In the genomic region with DNA sequence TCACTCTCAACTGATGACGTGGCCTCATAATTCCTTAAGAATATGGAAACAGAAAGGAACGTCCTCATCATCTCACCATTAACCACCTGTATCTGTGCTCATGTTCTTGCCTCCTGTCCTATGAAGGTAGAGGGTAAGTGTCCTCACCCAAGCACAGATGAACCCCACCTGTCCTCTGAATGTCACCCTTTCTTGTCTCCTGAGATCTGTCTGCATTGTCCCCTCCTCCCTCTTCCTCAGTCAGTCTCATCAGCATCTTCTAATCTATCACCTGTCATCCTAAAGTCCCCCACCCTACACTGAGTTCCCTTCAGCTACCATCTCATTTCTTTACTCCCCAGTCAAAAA, we compare ENCODE assay signal across 25 cellular contexts. TPM values are rescaled to one million over a fixed set of nuclear protein-coding genes. Genes with fewer than 3 reads are reported as not detected.
DNase-seq lines count a peak whose midpoint lies in the region; ATAC-seq, FAIRE-seq and TF ChIP-seq lines count a peak whose summit lies in the region.
"Had no signal": no experiment of that assay in that cellular context is flagged by ENCODE, and none has a peak within 500 bp of the region (broad histone marks: within the 10 kb centered on the region; RNA-seq: fewer than 3 reads in every experiment).

No MANE protein-coding gene starts in this region.

- ATAC-seq in GM23338: no peak
- ATAC-seq: activated CD4-positive, CD25-positive, alpha-beta regulatory T cell treated with anti-CD3 and anti-CD28 coated beads, Interleukin-2, amount 50 U/mL, for 24 hours; psoas muscle had no signal

- no peaks in the 10 kb centered on the region for H3F3A ChIP-seq in GM23338 (replicated peaks; ENCODE audit: low read depth)

- H3K36me3 ChIP-seq in GM23338 (ENCODE audit: insufficient read depth) (no peaks in the 10 kb centered on the region), colonic mucosa (no peaks in the 10 kb centered on the region), small intestine (ENCODE audit: control insufficient read depth in 2 of 2, insufficient read depth in 2 of 2, low read length in 2 of 2) (no peaks in the 10 kb centered on the region), MG63 (no peaks in the 10 kb centered on the region)
- H3K36me3 ChIP-seq: lower lobe of right lung, tibial nerve had no signal

- no peaks in the 10 kb centered on the region for H3K79me2 ChIP-seq in GM23338 (replicated peaks; ENCODE audit: insufficient read depth)

- H3K9me2 ChIP-seq in GM23338 (ENCODE audit: insufficient read depth): no peaks in the 10 kb centered on the region

- H3K9me3 Mint-ChIP-seq in activated CD4-positive, alpha-beta T cell treated with anti-CD3 and anti-CD28 coated beads, Interleukin-2, amount 10 ng/mL, durations not matched to agents 24 days and 14 days: peaks cover 11% of the 10 kb centered on the region
- peaks cover 6% of the 10 kb centered on the region; the same call in 2 of the 3 replicates for H3K9me3 Mint-ChIP-seq in GM23338

- intact Hi-C loops in activated CD4-positive, alpha-beta T cell treated with anti-CD3 and anti-CD28 coated beads, Interleukin-2, amount 10 ng/mL, durations not matched to agents 24 days and 14 days (cut with micrococcal nuclease): no loop called here
- intact Hi-C loops in colonic mucosa (cut with DNase I) (no loop called here), posterior cingulate gyrus (cut with DNase I) (no loop called here)

- DNase-seq in activated CD4-positive, alpha-beta T cell treated with anti-CD3 and anti-CD28 coated beads, Interleukin-2, amount 10 ng/mL, durations not matched to agents 24 days and 14 days: no peak
- DNase-seq in activated CD4-positive, alpha-beta T cell treated with anti-CD3 and anti-CD28 coated beads, Interleukin-2, amount 50 U/mL, for 4 hours: no peak
- DNase-seq in GM23338 (ENCODE audit: low spot score): no peak
- DNase-seq in colonic mucosa: no peak
- DNase-seq in small intestine: no peak
- no peak for DNase-seq in COR-L47 (lab: John Stamatoyannopoulos, UW)
- no peak for DNase-seq in MG63
- DNase-seq in posterior cingulate gyrus: no peak
- DNase-seq: activated T-cell treated with anti-CD3 and anti-CD28 coated beads for 4 hours; amygdala; central memory CD4-positive, alpha-beta T cell; DND-41; effector memory CD4-positive, alpha-beta T cell; head of caudate nucleus; lower lobe of right lung; naive B cell; NCI-H1092 treated with DMSO at 0.1 percent for 48 hours; NCI-H524; psoas muscle; SHP77 treated with DMSO at 0.1 percent for 48 hours; T-helper 9 cell had no signal

- WGBS in small intestine, 3 donors: 4 to 35% (median 10%) methylated on average over 2 of the region's 2 CpGs

- H3K9ac ChIP-seq in colonic mucosa (ENCODE audit: low read depth in 2 of 2, low read length in 2 of 2): no peak overlapping the region

- H3K27ac ChIP-seq in GM23338 (ENCODE audit: low read depth): no peak overlapping the region
- H3K27ac ChIP-seq in colonic mucosa: peak overlapping the region; percentile 78
- peak overlapping the region; percentile 77 to 84 for H3K27ac ChIP-seq in small intestine (ENCODE audit: low read depth in 1 of 2, low read length in 1 of 2)
- H3K27ac ChIP-seq: C4-2B, psoas muscle, tibial nerve had no signal

- no peaks in the 10 kb centered on the region for H4K20me1 ChIP-seq in GM23338 (replicated peaks; ENCODE audit: insufficient read depth)

- H3K27me3 Mint-ChIP-seq in activated CD4-positive, alpha-beta T cell treated with anti-CD3 and anti-CD28 coated beads, Interleukin-2, amount 10 ng/mL, durations not matched to agents 24 days and 14 days: no peaks in the 10 kb centered on the region
- H3K27me3 Mint-ChIP-seq in GM23338 (ENCODE audit: insufficient read depth, low read depth, poor library complexity): peaks cover 1% of the 10 kb centered on the region

- peak overlapping the region; percentile 47 for H3K27ac Mint-ChIP-seq in activated CD4-positive, alpha-beta T cell treated with anti-CD3 and anti-CD28 coated beads, Interleukin-2, amount 10 ng/mL, durations not matched to agents 24 days and 14 days
- H3K27ac Mint-ChIP-seq in GM23338: no peak overlapping the region

- no peak for TF ChIP-seq CTCF in GM23338 (conservative IDR thresholded peaks at IDR 0.05; ENCODE audit: low read depth in 2 of 2)
- no peak for TF ChIP-seq CTCF in colonic mucosa (IDR thresholded peaks at IDR 0.05)

- H3K9me3 ChIP-seq in colonic mucosa (no peaks in the 10 kb centered on the region), small intestine (ENCODE audit: control insufficient read depth, low read depth) (no peaks in the 10 kb centered on the region), MG63 (no peaks in the 10 kb centered on the region)
- H3K9me3 ChIP-seq: lower lobe of right lung, psoas muscle, tibial nerve had no signal

- FAIRE-seq in small intestine (lab: Jason Lieb, UNC): no peak
- FAIRE-seq: A204.1 had no signal

- no peaks in the 10 kb centered on the region for H3K27me3 ChIP-seq in GM23338 (ENCODE audit: insufficient read depth)
- no peaks in the 10 kb centered on the region for H3K27me3 ChIP-seq in colonic mucosa
- no peaks in the 10 kb centered on the region for H3K27me3 ChIP-seq in small intestine (ENCODE audit: control insufficient read depth in 2 of 2, insufficient read depth in 2 of 2, low read length in 2 of 2)
- H3K27me3 ChIP-seq in MG63: no peaks in the 10 kb centered on the region; the same call in 1 of the 2 replicates
- H3K27me3 ChIP-seq: tibial nerve had no signal

- peaks cover 32% of the 10 kb centered on the region for H3K4me1 Mint-ChIP-seq in activated CD4-positive, alpha-beta T cell treated with anti-CD3 and anti-CD28 coated beads, Interleukin-2, amount 10 ng/mL, durations not matched to agents 24 days and 14 days
- peaks cover 11% of the 10 kb centered on the region for H3K4me1 Mint-ChIP-seq in GM23338

- no peak overlapping the region for H3K4me2 ChIP-seq in GM23338

- H3K36me3 Mint-ChIP-seq in activated CD4-positive, alpha-beta T cell treated with anti-CD3 and anti-CD28 coated beads, Interleukin-2, amount 10 ng/mL, durations not matched to agents 24 days and 14 days (ENCODE audit: low read depth): peaks cover 12% of the 10 kb centered on the region
- H3K36me3 Mint-ChIP-seq in GM23338 (ENCODE audit: low read depth): peaks cover 6% of the 10 kb centered on the region; the same call in 2 of the 3 replicates

- H3K4me1 ChIP-seq in GM23338 (ENCODE audit: insufficient read depth): 0 out of 2 replicates have a peak, but pooled peaks cover 5% of the 10 kb centered on the region
- H3K4me1 ChIP-seq in colonic mucosa: peaks cover 4% of the 10 kb centered on the region
- H3K4me1 ChIP-seq in small intestine (ENCODE audit: control insufficient read depth in 2 of 2, insufficient read depth in 1 of 2, low read depth in 1 of 2, low read length in 1 of 2): peaks cover 0 to 4% of the 10 kb centered on the region in 2 donors
- H3K4me1 ChIP-seq: psoas muscle had no signal

- no peak overlapping the region for H3K4me3 Mint-ChIP-seq in activated CD4-positive, alpha-beta T cell treated with anti-CD3 and anti-CD28 coated beads, Interleukin-2, amount 10 ng/mL, durations not matched to agents 24 days and 14 days
- no peak overlapping the region for H3K4me3 Mint-ChIP-seq in GM23338
- H3K4me3 Mint-ChIP-seq: naive B cell had no signal

- 0 out of 2 replicates have a peak overlapping the region, but pooled peaks have one; percentile 38 for H2AFZ ChIP-seq in GM23338

- H3K4me3 ChIP-seq in GM23338 (no peak overlapping the region), colonic mucosa (no peak overlapping the region), small intestine (ENCODE audit: low read depth in 1 of 2, low read length in 2 of 2) (no peak overlapping the region), MG63 (no peak overlapping the region)
- H3K4me3 ChIP-seq: lower lobe of right lung, psoas muscle, tibial nerve had no signal

TF ChIP-seq in GM23338, 12 proteins besides CTCF, POLR2A, EP300 and RAD21 (continues in another document):
- TF ChIP-seq EZH2phosphoT487 (IDR thresholded peaks at IDR 0.05; ENCODE audit: unreplicated experiment) (no peak), ZNF114 (CRISPR knock-in tag; IDR thresholded peaks at IDR 0.05) (no peak), STAT1 (IDR thresholded peaks at IDR 0.05; ENCODE audit: unreplicated experiment) (no peak)
- TF ChIP-seq, protein P1, sequence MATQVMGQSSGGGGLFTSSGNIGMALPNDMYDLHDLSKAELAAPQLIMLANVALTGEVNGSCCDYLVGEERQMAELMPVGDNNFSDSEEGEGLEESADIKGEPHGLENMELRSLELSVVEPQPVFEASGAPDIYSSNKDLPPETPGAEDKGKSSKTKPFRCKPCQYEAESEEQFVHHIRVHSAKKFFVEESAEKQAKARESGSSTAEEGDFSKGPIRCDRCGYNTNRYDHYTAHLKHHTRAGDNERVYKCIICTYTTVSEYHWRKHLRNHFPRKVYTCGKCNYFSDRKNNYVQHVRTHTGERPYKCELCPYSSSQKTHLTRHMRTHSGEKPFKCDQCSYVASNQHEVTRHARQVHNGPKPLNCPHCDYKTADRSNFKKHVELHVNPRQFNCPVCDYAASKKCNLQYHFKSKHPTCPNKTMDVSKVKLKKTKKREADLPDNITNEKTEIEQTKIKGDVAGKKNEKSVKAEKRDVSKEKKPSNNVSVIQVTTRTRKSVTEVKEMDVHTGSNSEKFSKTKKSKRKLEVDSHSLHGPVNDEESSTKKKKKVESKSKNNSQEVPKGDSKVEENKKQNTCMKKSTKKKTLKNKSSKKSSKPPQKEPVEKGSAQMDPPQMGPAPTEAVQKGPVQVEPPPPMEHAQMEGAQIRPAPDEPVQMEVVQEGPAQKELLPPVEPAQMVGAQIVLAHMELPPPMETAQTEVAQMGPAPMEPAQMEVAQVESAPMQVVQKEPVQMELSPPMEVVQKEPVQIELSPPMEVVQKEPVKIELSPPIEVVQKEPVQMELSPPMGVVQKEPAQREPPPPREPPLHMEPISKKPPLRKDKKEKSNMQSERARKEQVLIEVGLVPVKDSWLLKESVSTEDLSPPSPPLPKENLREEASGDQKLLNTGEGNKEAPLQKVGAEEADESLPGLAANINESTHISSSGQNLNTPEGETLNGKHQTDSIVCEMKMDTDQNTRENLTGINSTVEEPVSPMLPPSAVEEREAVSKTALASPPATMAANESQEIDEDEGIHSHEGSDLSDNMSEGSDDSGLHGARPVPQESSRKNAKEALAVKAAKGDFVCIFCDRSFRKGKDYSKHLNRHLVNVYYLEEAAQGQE (IDR thresholded peaks at IDR 0.05; ENCODE audit: unreplicated experiment): no peak

RNA-seq across cellular contexts. Expression of gene LPIN2, which starts 39.4 kb away (rescaled TPM):
- 111 and 118 TPM in 2 replicates for total RNA-seq in activated CD4-positive, alpha-beta T cell treated with anti-CD3 and anti-CD28 coated beads, Interleukin-2, amount 10 ng/mL, durations not matched to agents 24 days and 14 days
- total RNA-seq in GM23338 (2014; rRNA removed; shearing (Covaris generic)): 10.5 and 10.8 TPM in 2 replicates
- polyA plus RNA-seq in GM23338 (2016; fragmentation: Nextera tagmentation; extraction: Ambion mirVana): 9.0 and 10.1 TPM in 2 replicates
- total RNA-seq in colonic mucosa: 10 to 100 TPM; 23.6 to 59.0 TPM
- 10 to 100 TPM; 20.0 to 91.5 (median 63.0) TPM for polyA plus RNA-seq in small intestine
- 14.2 and 29.3 TPM in 2 replicates for total RNA-seq in MG63 (2014; rRNA removed; shearing (Covaris generic); ENCODE audit: low replicate concordance)
